ENCODE assay signal across 1 cellular context in genomic region chr15:101445562-101446526, GRCh38.
A peak's percentile ranks its signal among the peaks of the same experiment; 100 is the strongest.
TF ChIP-seq lines count a peak whose summit lies in the region.

No MANE protein-coding gene starts in this region.

TF ChIP-seq in K562, 482 proteins besides CTCF, POLR2A, EP300 and RAD21 (continued from another document):
- TF ChIP-seq CHAMP1 (IDR thresholded peaks at IDR 0.05) (no peak), ETS1 (conservative IDR thresholded peaks at IDR 0.05; ENCODE audit: control insufficient read depth, low read depth, low read length) (no peak), ZNF76 (CRISPR knock-in tag; IDR thresholded peaks at IDR 0.05; ENCODE audit: borderline replicate concordance) (no peak), ARNT (IDR thresholded peaks at IDR 0.05) (peak in 1 of 2 experiments; percentile 51; a peak in 1 of 4 replicates), EWSR1 (IDR thresholded peaks at IDR 0.05; ENCODE audit: borderline replicate concordance, low read depth, partially characterized antibody) (no peak), KDM4B (IDR thresholded peaks at IDR 0.05; ENCODE audit: borderline replicate concordance in 2 of 2, low read depth in 1 of 2) (no peak), NFYB (IDR thresholded peaks at IDR 0.05; ENCODE audit: extremely low read depth, insufficient read length) (no peak), RBFOX2 (IDR thresholded peaks at IDR 0.05; ENCODE audit: low read depth, low read length) (peak; percentile 69; the same call in 1 of the 2 replicates), SOX6 (IDR thresholded peaks at IDR 0.05) (peak; percentile 82), SNAPC5 (CRISPR knock-in tag; IDR thresholded peaks at IDR 0.05) (no peak), ZNF24 (IDR thresholded peaks at IDR 0.05) (no peak; the same call in 1 of the 2 replicates), ERF (CRISPR knock-in tag; IDR thresholded peaks at IDR 0.05) (no peak), TSHZ1 (CRISPR knock-in tag; IDR thresholded peaks at IDR 0.05) (peak; percentile 46; the same call in 1 of the 2 replicates), ZNF239 (CRISPR knock-in tag; IDR thresholded peaks at IDR 0.05) (no peak), ZNF766 (CRISPR knock-in tag; conservative IDR thresholded peaks at IDR 0.05) (peak; percentile 55; the same call in 1 of the 2 replicates), ZNF77 (CRISPR knock-in tag; IDR thresholded peaks at IDR 0.05) (no peak), TAF9B (IDR thresholded peaks at IDR 0.05; ENCODE audit: partially characterized antibody) (peak; percentile 72), MEF2A (IDR thresholded peaks at IDR 0.05; ENCODE audit: control insufficient read depth, low read depth, low read length) (peak; percentile 89), NCOA4 (IDR thresholded peaks at IDR 0.05; ENCODE audit: partially characterized antibody) (no peak), SRSF7 (optimal IDR thresholded peaks at IDR 0.05; ENCODE audit: low read depth, low read length) (no peak), CREBBP (IDR thresholded peaks at IDR 0.05; ENCODE audit: low read depth, low read length) (no peak), CREB1 (IDR thresholded peaks at IDR 0.05) (peak; percentile 18; the same call in 1 of the 2 replicates), CREB1 (CRISPR knock-in tag; IDR thresholded peaks at IDR 0.05) (no peak; the same call in 1 of the 2 replicates)
- TF ChIP-seq, protein P1, sequence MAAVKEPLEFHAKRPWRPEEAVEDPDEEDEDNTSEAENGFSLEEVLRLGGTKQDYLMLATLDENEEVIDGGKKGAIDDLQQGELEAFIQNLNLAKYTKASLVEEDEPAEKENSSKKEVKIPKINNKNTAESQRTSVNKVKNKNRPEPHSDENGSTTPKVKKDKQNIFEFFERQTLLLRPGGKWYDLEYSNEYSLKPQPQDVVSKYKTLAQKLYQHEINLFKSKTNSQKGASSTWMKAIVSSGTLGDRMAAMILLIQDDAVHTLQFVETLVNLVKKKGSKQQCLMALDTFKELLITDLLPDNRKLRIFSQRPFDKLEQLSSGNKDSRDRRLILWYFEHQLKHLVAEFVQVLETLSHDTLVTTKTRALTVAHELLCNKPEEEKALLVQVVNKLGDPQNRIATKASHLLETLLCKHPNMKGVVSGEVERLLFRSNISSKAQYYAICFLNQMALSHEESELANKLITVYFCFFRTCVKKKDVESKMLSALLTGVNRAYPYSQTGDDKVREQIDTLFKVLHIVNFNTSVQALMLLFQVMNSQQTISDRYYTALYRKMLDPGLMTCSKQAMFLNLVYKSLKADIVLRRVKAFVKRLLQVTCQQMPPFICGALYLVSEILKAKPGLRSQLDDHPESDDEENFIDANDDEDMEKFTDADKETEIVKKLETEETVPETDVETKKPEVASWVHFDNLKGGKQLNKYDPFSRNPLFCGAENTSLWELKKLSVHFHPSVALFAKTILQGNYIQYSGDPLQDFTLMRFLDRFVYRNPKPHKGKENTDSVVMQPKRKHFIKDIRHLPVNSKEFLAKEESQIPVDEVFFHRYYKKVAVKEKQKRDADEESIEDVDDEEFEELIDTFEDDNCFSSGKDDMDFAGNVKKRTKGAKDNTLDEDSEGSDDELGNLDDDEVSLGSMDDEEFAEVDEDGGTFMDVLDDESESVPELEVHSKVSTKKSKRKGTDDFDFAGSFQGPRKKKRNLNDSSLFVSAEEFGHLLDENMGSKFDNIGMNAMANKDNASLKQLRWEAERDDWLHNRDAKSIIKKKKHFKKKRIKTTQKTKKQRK (IDR thresholded peaks at IDR 0.05; ENCODE audit: borderline replicate concordance, low read depth, low read length): no peak
- TF ChIP-seq, protein P2, sequence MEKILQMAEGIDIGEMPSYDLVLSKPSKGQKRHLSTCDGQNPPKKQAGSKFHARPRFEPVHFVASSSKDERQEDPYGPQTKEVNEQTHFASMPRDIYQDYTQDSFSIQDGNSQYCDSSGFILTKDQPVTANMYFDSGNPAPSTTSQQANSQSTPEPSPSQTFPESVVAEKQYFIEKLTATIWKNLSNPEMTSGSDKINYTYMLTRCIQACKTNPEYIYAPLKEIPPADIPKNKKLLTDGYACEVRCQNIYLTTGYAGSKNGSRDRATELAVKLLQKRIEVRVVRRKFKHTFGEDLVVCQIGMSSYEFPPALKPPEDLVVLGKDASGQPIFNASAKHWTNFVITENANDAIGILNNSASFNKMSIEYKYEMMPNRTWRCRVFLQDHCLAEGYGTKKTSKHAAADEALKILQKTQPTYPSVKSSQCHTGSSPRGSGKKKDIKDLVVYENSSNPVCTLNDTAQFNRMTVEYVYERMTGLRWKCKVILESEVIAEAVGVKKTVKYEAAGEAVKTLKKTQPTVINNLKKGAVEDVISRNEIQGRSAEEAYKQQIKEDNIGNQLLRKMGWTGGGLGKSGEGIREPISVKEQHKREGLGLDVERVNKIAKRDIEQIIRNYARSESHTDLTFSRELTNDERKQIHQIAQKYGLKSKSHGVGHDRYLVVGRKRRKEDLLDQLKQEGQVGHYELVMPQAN (IDR thresholded peaks at IDR 0.05; ENCODE audit: borderline replicate concordance): peak; percentile 37; the same call in 1 of the 2 replicates
